In the genomic region with DNA sequence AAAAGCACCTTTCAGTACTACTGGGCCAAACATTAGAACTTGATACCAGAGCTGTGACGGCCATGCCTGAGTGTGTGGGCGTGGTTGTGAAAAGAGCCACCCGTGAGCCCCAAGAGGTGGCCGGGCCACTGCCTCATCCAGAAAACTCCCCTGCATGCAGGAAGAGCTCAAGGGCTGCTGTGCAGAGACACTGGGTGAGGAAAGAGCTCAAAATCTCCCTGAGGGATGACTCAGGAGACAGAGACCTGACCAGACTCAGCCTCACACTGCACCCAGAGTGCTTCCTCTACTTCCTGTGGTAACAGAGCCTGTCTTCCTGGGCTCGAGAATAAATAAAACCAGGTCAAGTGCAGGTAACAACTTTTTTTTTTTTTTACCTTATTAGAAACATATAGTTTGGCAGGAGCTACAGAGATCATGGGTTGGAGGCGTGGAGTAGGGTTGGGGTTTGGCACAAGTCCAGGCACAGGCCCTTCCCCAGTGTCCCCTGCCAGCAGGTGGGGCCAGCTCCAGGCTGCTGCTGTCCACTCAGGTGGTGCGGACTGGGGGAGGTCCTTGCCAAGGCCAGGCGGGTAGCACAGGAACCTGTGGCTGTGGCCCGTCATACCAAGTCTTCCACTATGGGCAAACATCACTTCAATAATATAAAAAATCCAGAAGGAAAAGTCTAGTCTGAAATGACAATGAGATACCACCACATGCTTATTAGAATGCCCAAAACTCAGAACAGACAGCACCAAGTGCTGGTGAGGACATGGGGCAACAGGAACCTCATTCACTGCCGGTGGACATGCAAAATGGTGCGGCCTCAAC, we compare ENCODE assay signal across 8 cellular contexts. TPM values are rescaled to one million over a fixed set of nuclear protein-coding genes. Genes with fewer than 3 reads are reported as not detected.
DNase-seq lines count a peak whose midpoint lies in the region; ATAC-seq lines count a peak whose summit lies in the region.

No MANE protein-coding gene starts in this region.

- intact Hi-C loops in left colon (cut with DNase I, micrococcal nuclease): no loop called here

- ATAC-seq in left colon (peak; percentile 84), HG02938 (IDR thresholded peaks at IDR 0.05; ENCODE audit: unreplicated experiment) (no peak)
- peak; percentile 98 for ATAC-seq in stimulated activated naive CD8-positive, alpha-beta T cell treated with anti-CD3 and anti-CD28 coated beads, Interleukin-15, amount 100 ng/mL, for 72 hours

- DNase-seq in DMS53 (lab: John Stamatoyannopoulos, UW) (peak; percentile 73), DMS53 treated with DMSO at 0.1 percent for 48 hours (lab: John Stamatoyannopoulos, UW; ENCODE audit: unreplicated experiment) (no peak), OCI-M1 (lab: John Stamatoyannopoulos, UW) (peak; percentile 24), left colon (peak; percentile 70 to 75), LoVo (ENCODE audit: low spot score) (no peak)
- peak; percentile 49 for DNase-seq in activated T-helper 9 cell treated with anti-CD3 and anti-CD28 coated beads, Interleukin-2, amount 50 U/mL, for 16 hours (ENCODE audit: low read depth)
- peak; percentile 34 to 82 for DNase-seq in stimulated activated naive CD8-positive, alpha-beta T cell treated with anti-CD3 and anti-CD28 coated beads, Interleukin-15, amount 100 ng/mL, for 72 hours

- peaks cover 89% of the 10 kb centered on the region for H3K4me1 Mint-ChIP-seq in stimulated activated naive CD8-positive, alpha-beta T cell treated with anti-CD3 and anti-CD28 coated beads, Interleukin-15, amount 100 ng/mL, for 72 hours

- H3K27ac Mint-ChIP-seq in stimulated activated naive CD8-positive, alpha-beta T cell treated with anti-CD3 and anti-CD28 coated beads, Interleukin-15, amount 100 ng/mL, for 72 hours: peak overlapping the region; percentile 90 to 96

- peak overlapping the region; percentile 65 to 74 for H3K4me3 Mint-ChIP-seq in stimulated activated naive CD8-positive, alpha-beta T cell treated with anti-CD3 and anti-CD28 coated beads, Interleukin-15, amount 100 ng/mL, for 72 hours

- no peaks in the 10 kb centered on the region for H3K9me3 Mint-ChIP-seq in stimulated activated naive CD8-positive, alpha-beta T cell treated with anti-CD3 and anti-CD28 coated beads, Interleukin-15, amount 100 ng/mL, for 72 hours

- H3K27me3 Mint-ChIP-seq in stimulated activated naive CD8-positive, alpha-beta T cell treated with anti-CD3 and anti-CD28 coated beads, Interleukin-15, amount 100 ng/mL, for 72 hours: no peaks in the 10 kb centered on the region

RNA-seq across cellular contexts. Expression of gene ELL, which starts 25.5 kb away (rescaled TPM):
- total RNA-seq in left colon: 10 to 100 TPM; 18.1 to 19.1 TPM

RNA-seq across cellular contexts. Expression of gene FKBP8, which starts 47.0 kb away (rescaled TPM):
- total RNA-seq in left colon: 100 to 1,000 TPM; 174 to 197 TPM

RNA-seq across cellular contexts. Expression of gene ISYNA1, which starts 58.4 kb away (rescaled TPM):
- total RNA-seq in left colon: 10 to 100 TPM; 14.1 to 15.1 TPM

Comparison
In these comparisons a context has a peak if more than half of its experiments do, and no peak if none do; other contexts are left out.
1. DNase-seq: peak in DMS53 (single experiment), OCI-M1 (single experiment), activated T-helper 9 cell treated with anti-CD3 and anti-CD28 coated beads, Interleukin-2, amount 50 U/mL, for 16 hours (single experiment), left colon (2 of 2) and stimulated activated naive CD8-positive, alpha-beta T cell treated with anti-CD3 and anti-CD28 coated beads, Interleukin-15, amount 100 ng/mL, for 72 hours (2 of 2); none in DMS53 treated with DMSO at 0.1 percent for 48 hours (single experiment) and LoVo (single experiment).